Comparison of ENCODE assay signal across 28 cellular contexts in genomic region chr9:130339306-130339705, GRCh38.
"Had no signal": no experiment of that assay in that cellular context is flagged by ENCODE, and none has a peak within 500 bp of the region (broad histone marks: within the 10 kb centered on the region; RNA-seq: fewer than 3 reads in every experiment).

No MANE protein-coding gene starts in this region.

- H3K79me2 ChIP-seq: parathyroid adenoma had no signal

- H3K4me3 ChIP-seq: neural progenitor cell, ovary, psoas muscle, skin epidermis, smooth muscle cell, spleen, suprapubic skin, testis, tibial artery, upper lobe of left lung, vagina had no signal

- H2AFZ ChIP-seq: neural progenitor cell, parathyroid adenoma had no signal

- H3K27ac ChIP-seq: neural progenitor cell, ovary, parathyroid adenoma, psoas muscle, skin epidermis, spleen, suprapubic skin, testis, tibial artery, upper lobe of left lung, vagina had no signal

- H3K36me3 ChIP-seq: neural progenitor cell, ovary, spleen, suprapubic skin, tibial artery, upper lobe of left lung, vagina had no signal

- DNase-seq: natural killer cell; occipital lobe; ovary; psoas muscle; right cardiac atrium; stimulated activated CD4-positive, alpha-beta T cell treated with anti-CD3 and anti-CD28 coated beads, Interleukin-12 subunit alpha, Interleukin-12 subunit beta, amount 100 ng/mL, for 4 hours; stimulated activated CD4-positive, alpha-beta T cell treated with anti-CD3 and anti-CD28 coated beads, Interleukin-1b, Interleukin-23, amount 100 ng/mL, for 48 hours; stimulated activated CD4-positive, alpha-beta T cell treated with anti-CD3 and anti-CD28 coated beads, Interleukin-4, amount 100 ng/mL, for 1 hour; stimulated activated CD4-positive, alpha-beta T cell treated with anti-CD3 and anti-CD28 coated beads, Interleukin-4, amount 100 ng/mL, for 4 hours; stimulated activated CD8-positive, alpha-beta memory T cell treated with anti-CD3 and anti-CD28 coated beads, Interleukin-4, amount 100 ng/mL, for 48 hours; stimulated activated naive CD4-positive, alpha-beta T cell; stimulated activated naive CD8-positive, alpha-beta T cell treated with anti-CD3 and anti-CD28 coated beads, Interleukin-15, amount 100 ng/mL, for 72 hours; stimulated activated naive CD8-positive, alpha-beta T cell treated with anti-CD3 and anti-CD28 coated beads, Interleukin-15, Interleukin-2, amounts not matched to agents 100 U/mL and 50 U/mL, for 24 hours; substantia nigra; testis; tibial artery; trophoblast cell; upper lobe of left lung had no signal

- H3K27me3 ChIP-seq: neural progenitor cell, ovary, suprapubic skin, testis, upper lobe of left lung, vagina had no signal

- H3K9me3 ChIP-seq: ovary, psoas muscle, spleen, suprapubic skin, testis, tibial artery, upper lobe of left lung, vagina had no signal

- H3K9ac ChIP-seq: neural progenitor cell, parathyroid adenoma had no signal

- FAIRE-seq: urothelium cell line had no signal

- H3K4me1 ChIP-seq: neural progenitor cell, parathyroid adenoma, psoas muscle, testis, tibial artery, upper lobe of left lung, vagina had no signal

- H3K4me2 ChIP-seq: neural progenitor cell, smooth muscle cell had no signal

- ATAC-seq: natural killer cell; psoas muscle; right cardiac atrium; sciatic nerve; stimulated activated memory B cell treated with anti-CD40 and anti-IgM and Interleukin-4, amounts not matched to agents 10 μg/mL and 1 μg/mL and 100 μg/mL, for 72 hours; stimulated activated naive CD8-positive, alpha-beta T cell treated with anti-CD3 and anti-CD28 coated beads, Interleukin-15, amount 100 ng/mL, for 72 hours; stimulated activated naive CD8-positive, alpha-beta T cell treated with anti-CD3 and anti-CD28 coated beads, Interleukin-15, Interleukin-2, amounts not matched to agents 100 U/mL and 50 U/mL, for 24 hours had no signal
